Comparison of ENCODE assay signal across 17 cellular contexts in the genomic region with DNA sequence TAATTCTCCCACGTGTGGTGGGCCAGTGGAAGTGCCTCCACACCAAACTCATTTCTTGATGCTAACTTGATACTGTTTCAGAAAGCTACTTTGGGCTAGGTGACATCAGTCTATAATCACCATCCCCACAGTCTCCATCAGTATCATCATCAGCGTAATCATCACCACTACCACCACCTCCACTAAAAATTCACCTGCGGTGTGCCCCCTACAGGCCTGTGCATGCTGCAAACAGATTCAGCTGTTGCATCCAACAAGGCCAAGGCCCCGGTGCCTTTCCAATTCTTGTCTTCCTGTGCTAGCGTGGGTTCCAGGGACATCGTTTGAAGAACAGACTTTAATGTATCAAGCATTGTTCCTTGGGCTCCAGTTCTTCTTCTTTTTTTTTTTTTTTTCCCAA.
A peak's percentile ranks its signal among the peaks of the same experiment; 100 is the strongest.
DNase-seq lines count a peak whose midpoint lies in the region; ATAC-seq, FAIRE-seq and TF ChIP-seq lines count a peak whose summit lies in the region.
"Had no signal": no experiment of that assay in that cellular context is flagged by ENCODE, and none has a peak within 500 bp of the region (broad histone marks: within the 10 kb centered on the region; RNA-seq: fewer than 3 reads in every experiment).

No MANE protein-coding gene starts in this region.

- H3K4me3 Mint-ChIP-seq in chondrocyte (ENCODE audit: unreplicated experiment), result no peak overlapping the region
- H3K4me3 Mint-ChIP-seq in stimulated activated naive CD8-positive, alpha-beta T cell treated with anti-CD3 and anti-CD28 coated beads, Interleukin-15, amount 100 ng/mL, for 72 hours, result no peak overlapping the region
- H3K4me3 Mint-ChIP-seq: activated naive CD8-positive, alpha-beta T cell; central memory CD8-positive, alpha-beta T cell; type B pancreatic cell had no signal

- ATAC-seq in HepG2 (peak; percentile 56), right lobe of liver (no peak)
- peak; percentile 53 for ATAC-seq in stimulated activated naive CD8-positive, alpha-beta T cell treated with anti-CD3 and anti-CD28 coated beads, Interleukin-15, amount 100 ng/mL, for 72 hours

- no peaks in the 10 kb centered on the region for H3K4me1 Mint-ChIP-seq in chondrocyte (ENCODE audit: low read depth)
- H3K4me1 Mint-ChIP-seq in stimulated activated naive CD8-positive, alpha-beta T cell treated with anti-CD3 and anti-CD28 coated beads, Interleukin-15, amount 100 ng/mL, for 72 hours, result peaks cover 5% of the 10 kb centered on the region
- H3K4me1 Mint-ChIP-seq: central memory CD8-positive, alpha-beta T cell had no signal

- CTCF ChIA-PET in HepG2 (lab: Yijun Ruan, JAX; ENCODE audit: low intra/inter-chr PET ratio, low total read pairs), result no interaction called here

- H3K4me3 ChIP-seq in HepG2 (replicated peaks in 1 of 3; ENCODE audit: insufficient read depth in 1 of 3, low read depth in 2 of 3, low read length in 3 of 3), result no peak overlapping the region
- H3K4me3 ChIP-seq in right lobe of liver, result no peak overlapping the region
- no peak overlapping the region for H3K4me3 ChIP-seq in Karpas-422 (ENCODE audit: low read length)
- no peak overlapping the region for H3K4me3 ChIP-seq in stomach
- H3K4me3 ChIP-seq in MG63, result no peak overlapping the region
- H3K4me3 ChIP-seq: spleen had no signal

- no peaks in the 10 kb centered on the region for H3K9me3 Mint-ChIP-seq in chondrocyte (ENCODE audit: low read depth)
- no peaks in the 10 kb centered on the region for H3K9me3 Mint-ChIP-seq in stimulated activated naive CD8-positive, alpha-beta T cell treated with anti-CD3 and anti-CD28 coated beads, Interleukin-15, amount 100 ng/mL, for 72 hours
- H3K9me3 Mint-ChIP-seq: central memory CD8-positive, alpha-beta T cell had no signal

- H3K27ac Mint-ChIP-seq in chondrocyte (ENCODE audit: unreplicated experiment), result no peak overlapping the region
- no peak overlapping the region for H3K27ac Mint-ChIP-seq in stimulated activated naive CD8-positive, alpha-beta T cell treated with anti-CD3 and anti-CD28 coated beads, Interleukin-15, amount 100 ng/mL, for 72 hours
- H3K27ac Mint-ChIP-seq: activated naive CD8-positive, alpha-beta T cell; type B pancreatic cell had no signal

- H2AFZ ChIP-seq in HepG2 (ENCODE audit: low read length) (no peak overlapping the region), Karpas-422 (ENCODE audit: low read length) (no peak overlapping the region)

- in situ Hi-C loops in HepG2 (cut with HindIII; ENCODE audit: extremely low pct_ligation_motif_present, low pct_unique_long_range_greater_than_20kb), result no loop called here

- H4K20me1 ChIP-seq in HepG2 (ENCODE audit: insufficient read depth, low read length) (no peaks in the 10 kb centered on the region), Karpas-422 (ENCODE audit: insufficient read depth, low read depth, low read length) (no peaks in the 10 kb centered on the region)

- no peak for FAIRE-seq in HepG2 (lab: Jason Lieb, UNC)
- FAIRE-seq: endothelial cell of umbilical vein, GM12891 had no signal

- TF ChIP-seq CTCF in HepG2 (CRISPR knock-in tag; IDR thresholded peaks at IDR 0.05) (peak; percentile 35; the same call in 1 of the 2 replicates), right lobe of liver (IDR thresholded peaks at IDR 0.05) (peak in 2 of 4 donors; percentile 7 to 23), chondrocyte (IDR thresholded peaks at IDR 0.05) (peak; percentile 12), stomach (IDR thresholded peaks at IDR 0.05) (peak in 1 of 7 experiments; percentile 7)

- no peak for TF ChIP-seq RAD21 in HepG2 (CRISPR knock-in tag; IDR thresholded peaks at IDR 0.05)

- intact Hi-C loops in HepG2 (cut with micrococcal nuclease; ENCODE audit: unreplicated experiment), result no loop called here
- intact Hi-C loops in right lobe of liver (cut with DNase I), result no loop called here
- intact Hi-C loops in stomach (cut with DNase I; ENCODE audit: low total_unique reads), result no loop called here

- POLR2A ChIA-PET in HepG2 (lab: Yijun Ruan, JAX), result no interaction called here

- no peak for TF ChIP-seq POLR2A in HepG2 (IDR thresholded peaks at IDR 0.05; ENCODE audit: insufficient read depth in 1 of 2, low read depth in 2 of 2, low read length in 2 of 2)
- no peak for TF ChIP-seq POLR2A in right lobe of liver (IDR thresholded peaks at IDR 0.05)
- TF ChIP-seq POLR2A in stomach (IDR thresholded peaks at IDR 0.05), result no peak

- H3K9ac ChIP-seq in HepG2 (ENCODE audit: insufficient read depth, low read depth, low read length) (no peak overlapping the region), Karpas-422 (ENCODE audit: low read length) (no peak overlapping the region)

- H3K27me3 ChIP-seq in HepG2 (ENCODE audit: control insufficient read depth in 1 of 2, insufficient read depth in 2 of 2, low read length in 2 of 2) (peaks cover 0 to 29% of the 10 kb centered on the region in 2 experiments; a peak in 4 of 5 replicates), right lobe of liver (no peaks in the 10 kb centered on the region), Karpas-422 (ENCODE audit: low read length) (no peaks in the 10 kb centered on the region), stomach (no peaks in the 10 kb centered on the region), MG63 (no peaks in the 10 kb centered on the region)

- H3K36me3 ChIP-seq in HepG2 (replicated peaks in 1 of 2; ENCODE audit: control insufficient read depth in 1 of 2, insufficient read depth in 2 of 2, low read length in 2 of 2) (no peaks in the 10 kb centered on the region), right lobe of liver (no peaks in the 10 kb centered on the region), Karpas-422 (ENCODE audit: insufficient read depth, low read length) (no peaks in the 10 kb centered on the region), stomach (no peaks in the 10 kb centered on the region), MG63 (no peaks in the 10 kb centered on the region)
- H3K36me3 ChIP-seq: spleen had no signal

- no peaks in the 10 kb centered on the region for H3K9me2 ChIP-seq in Karpas-422 (replicated peaks; ENCODE audit: insufficient read depth, low read length)

- no TSS peak for BruUV-seq in HepG2 (replicated peaks; lab: Mats Ljungman, UMichigan)

- TF ChIP-seq EP300 in HepG2 (IDR thresholded peaks at IDR 0.05; ENCODE audit: low read depth in 2 of 2, low read length in 2 of 2) (no peak), HepG2 (CRISPR knock-in tag; IDR thresholded peaks at IDR 0.05; ENCODE audit: borderline replicate concordance) (no peak), stomach (IDR thresholded peaks at IDR 0.05) (no peak)

- H3K4me1 ChIP-seq in HepG2 (ENCODE audit: insufficient read depth, low read length) (no peaks in the 10 kb centered on the region), right lobe of liver (no peaks in the 10 kb centered on the region), Karpas-422 (ENCODE audit: low read length) (no peaks in the 10 kb centered on the region), stomach (no peaks in the 10 kb centered on the region)

- H3K79me2 ChIP-seq in HepG2 (ENCODE audit: insufficient read depth, low read length) (no peaks in the 10 kb centered on the region), Karpas-422 (ENCODE audit: low read length) (no peaks in the 10 kb centered on the region)

- H3K27me3 Mint-ChIP-seq in chondrocyte (ENCODE audit: low read depth), result peaks cover 12% of the 10 kb centered on the region
- peaks cover 28% of the 10 kb centered on the region for H3K27me3 Mint-ChIP-seq in stimulated activated naive CD8-positive, alpha-beta T cell treated with anti-CD3 and anti-CD28 coated beads, Interleukin-15, amount 100 ng/mL, for 72 hours

- no peaks in the 10 kb centered on the region for H3K36me3 Mint-ChIP-seq in chondrocyte (ENCODE audit: low read depth)
- H3K36me3 Mint-ChIP-seq: activated naive CD8-positive, alpha-beta T cell; type B pancreatic cell had no signal

- H3K27ac ChIP-seq in HepG2 (ENCODE audit: extremely low read length, insufficient read depth, low read length) (no peak overlapping the region), right lobe of liver (no peak overlapping the region), Karpas-422 (ENCODE audit: low read length) (no peak overlapping the region), stomach (no peak overlapping the region)
- H3K27ac ChIP-seq: spleen had no signal

- H3K9me3 ChIP-seq in HepG2 (ENCODE audit: low read length) (no peaks in the 10 kb centered on the region), right lobe of liver (no peaks in the 10 kb centered on the region), Karpas-422 (ENCODE audit: low read length) (no peaks in the 10 kb centered on the region), stomach (no peaks in the 10 kb centered on the region), MG63 (no peaks in the 10 kb centered on the region)
- H3K9me3 ChIP-seq: spleen had no signal

- WGBS in HepG2 (ENCODE audit: low lambda C conversion rate), result 61% methylated on average over 6 of the region's 6 CpGs
- WGBS in right lobe of liver (ENCODE audit: insufficient coverage, low coverage, low lambda C conversion rate, missing lambda C conversion rate), result 85% methylated on average over 5 of the region's 6 CpGs
- WGBS in stomach, 5 donors, result 81 to 89% (median 87%) methylated on average over 6 of the region's 6 CpGs

- DNase-seq in HepG2 (ENCODE audit: low spot score) (no peak), right lobe of liver (no peak), Karpas-422 (peak; percentile 52), chondrocyte (ENCODE audit: low spot score) (no peak), stomach (no peak), COR-L47 (lab: John Stamatoyannopoulos, UW) (no peak), MG63 (no peak)
- DNase-seq in stimulated activated naive CD8-positive, alpha-beta T cell treated with anti-CD3 and anti-CD28 coated beads, Interleukin-15, amount 100 ng/mL, for 72 hours, result peak in 1 of 2 donors; percentile 15
- DNase-seq: head of caudate nucleus, NCI-H1436 treated with DMSO at 0.1 percent for 48 hours, NCI-H446 treated with DMSO at 0.1 percent for 48 hours, spleen had no signal

- H3K4me2 ChIP-seq in HepG2 (ENCODE audit: low read depth, low read length), result no peak overlapping the region
- no peak overlapping the region for H3K4me2 ChIP-seq in Karpas-422 (ENCODE audit: low read depth, low read length, poor library complexity, severe bottlenecking)

TF ChIP-seq in HepG2, 621 proteins besides CTCF, POLR2A, EP300 and RAD21:
- TF ChIP-seq STAG1 (CRISPR knock-in tag; IDR thresholded peaks at IDR 0.05) (0 out of 2 replicates have a peak, but pooled peaks have one; percentile 21), NFKBIZ (CRISPR knock-in tag; IDR thresholded peaks at IDR 0.05) (no peak), SMC3 (IDR thresholded peaks at IDR 0.05; ENCODE audit: low read length) (0 out of 2 replicates have a peak, but pooled peaks have one; percentile 19), ZNF136 (CRISPR knock-in tag; IDR thresholded peaks at IDR 0.05; ENCODE audit: low read depth) (no peak), NFKB2 (CRISPR knock-in tag; IDR thresholded peaks at IDR 0.05; ENCODE audit: borderline replicate concordance) (no peak)

Comparison
In these comparisons a context has a peak if more than half of its experiments do, and no peak if none do; other contexts are left out.
1. ATAC-seq: peak in HepG2 (single experiment) and stimulated activated naive CD8-positive, alpha-beta T cell treated with anti-CD3 and anti-CD28 coated beads, Interleukin-15, amount 100 ng/mL, for 72 hours (single experiment); none in right lobe of liver (0 of 4).